21 cellular contexts compared by ENCODE assay signal in the genomic region with DNA sequence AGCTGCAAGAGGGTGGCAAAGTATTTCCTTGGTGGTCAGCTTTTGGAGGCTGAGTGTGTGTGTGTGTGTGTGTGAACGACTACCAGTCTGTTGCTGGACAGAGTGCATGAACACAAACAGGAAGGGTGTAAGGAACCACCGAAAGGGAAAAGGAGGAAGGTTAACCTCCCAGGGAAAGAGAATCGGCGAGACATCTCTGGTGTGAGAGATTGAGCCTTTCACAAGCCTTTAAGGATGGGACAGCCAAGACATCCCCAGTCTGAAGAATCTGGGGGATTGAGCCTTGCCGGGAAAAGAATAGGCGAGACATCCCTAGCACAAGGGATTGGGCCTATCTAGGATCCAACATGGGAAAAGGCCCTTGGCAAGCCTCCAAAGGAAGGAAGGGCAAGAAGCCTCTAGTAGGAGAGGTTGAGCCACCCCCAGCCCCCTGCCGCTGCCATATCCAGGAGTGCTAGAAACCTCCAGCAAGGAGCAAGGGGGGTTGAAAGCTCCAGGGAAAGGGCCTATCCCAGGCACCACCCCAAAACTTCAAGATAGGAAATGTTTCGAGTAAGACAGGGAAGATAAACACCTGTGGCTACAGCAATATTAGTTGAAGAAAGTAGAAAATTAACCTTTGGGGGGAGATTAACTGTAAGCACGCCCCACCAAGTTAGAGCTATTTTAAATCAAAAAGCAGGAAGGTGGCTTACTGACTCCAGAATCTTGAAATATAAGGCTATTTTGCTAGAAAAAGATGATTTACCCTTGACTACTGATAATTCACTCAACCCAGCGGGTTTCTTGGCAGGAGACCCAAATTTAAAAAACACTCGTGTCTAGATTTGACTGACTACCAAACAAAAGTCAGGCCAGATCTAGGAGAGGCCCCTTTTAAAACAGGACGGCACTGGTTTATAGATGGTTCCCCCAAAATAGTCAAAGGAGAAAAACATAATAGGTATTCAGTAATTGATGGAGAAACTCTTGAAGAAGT. TPM values are rescaled to one million over a fixed set of nuclear protein-coding genes. Genes with fewer than 3 reads are reported as not detected.
"Had no signal": no experiment of that assay in that cellular context is flagged by ENCODE, and none has a peak within 500 bp of the region (broad histone marks: within the 10 kb centered on the region; RNA-seq: fewer than 3 reads in every experiment).

No MANE protein-coding gene starts in this region.

- H3K36me3 ChIP-seq: esophagus muscularis mucosa, sigmoid colon, thoracic aorta had no signal

- H3K27me3 Mint-ChIP-seq: activated CD8-positive, alpha-beta T cell treated with anti-CD3 and anti-CD28 coated beads for 36 hours; stimulated activated naive CD8-positive, alpha-beta T cell treated with anti-CD3 and anti-CD28 coated beads, Interleukin-15, amount 100 ng/mL, for 72 hours had no signal

- H3K27me3 ChIP-seq: esophagus muscularis mucosa, sigmoid colon had no signal

- H3K27ac Mint-ChIP-seq: activated CD8-positive, alpha-beta T cell treated with anti-CD3 and anti-CD28 coated beads for 36 hours; activated T-cell treated with anti-CD3 and anti-CD28 coated beads, Interleukin-2, amount 50 U/mL, for 72 hours; natural killer cell treated with Interleukin-12 subunit alpha and Interleukin-12 subunit beta and Interleukin-15 and Interleukin-18, amount 100 ng/mL, for 72 hours; T-helper 1 cell treated with Interleukin-12 subunit alpha and Interleukin-12 subunit beta and Interleukin-4 antibody, amounts not matched to agents 30 μg/mL and 1 μg/mL, for 36 hours had no signal

- DNase-seq: activated CD4-positive, alpha-beta T cell treated with anti-CD3 and anti-CD28 coated beads for 4 hours; activated CD8-positive, alpha-beta memory T cell treated with anti-CD3 and anti-CD28 coated beads, Interleukin-2, amount 50 U/mL, for 4 hours; activated CD8-positive, alpha-beta T cell treated with anti-CD3 and anti-CD28 coated beads for 36 hours; activated T-cell treated with anti-CD3 and anti-CD28 coated beads, Interleukin-2, amount 50 U/mL, for 72 hours; aorta; hippocampal formation; kidney glomerular epithelial cell; mesenchymal stem cell; sigmoid colon; stimulated activated CD4-positive, alpha-beta T cell treated with anti-CD3 and anti-CD28 coated beads, Interleukin-1b, Interleukin-23, amount 100 ng/mL, for 48 hours; stimulated activated naive CD8-positive, alpha-beta T cell treated with anti-CD3 and anti-CD28 coated beads, Interleukin-15, amount 100 ng/mL, for 72 hours had no signal

- FAIRE-seq: bronchial epithelial cell had no signal

- H3K27ac ChIP-seq: esophagus muscularis mucosa, sigmoid colon, thoracic aorta had no signal

- ATAC-seq: activated CD8-positive, alpha-beta T cell treated with anti-CD3 and anti-CD28 coated beads for 36 hours; activated T-cell treated with anti-CD3 and anti-CD28 coated beads, Interleukin-2, amount 50 U/mL, for 72 hours; stimulated activated naive CD8-positive, alpha-beta T cell treated with anti-CD3 and anti-CD28 coated beads, Interleukin-15, amount 100 ng/mL, for 72 hours had no signal

- H3K4me3 ChIP-seq: esophagus muscularis mucosa, sigmoid colon, thoracic aorta had no signal

- H3K4me1 Mint-ChIP-seq: stimulated activated naive CD8-positive, alpha-beta T cell treated with anti-CD3 and anti-CD28 coated beads, Interleukin-15, amount 100 ng/mL, for 72 hours had no signal

- H3K4me3 Mint-ChIP-seq: activated CD8-positive, alpha-beta T cell treated with anti-CD3 and anti-CD28 coated beads for 36 hours; activated T-cell treated with anti-CD3 and anti-CD28 coated beads, Interleukin-2, amount 50 U/mL, for 72 hours; natural killer cell treated with Interleukin-12 subunit alpha and Interleukin-12 subunit beta and Interleukin-15 and Interleukin-18, amount 100 ng/mL, for 72 hours; stimulated activated naive CD8-positive, alpha-beta T cell treated with anti-CD3 and anti-CD28 coated beads, Interleukin-15, amount 100 ng/mL, for 72 hours; T-helper 1 cell treated with Interleukin-12 subunit alpha and Interleukin-12 subunit beta and Interleukin-4 antibody, amounts not matched to agents 30 μg/mL and 1 μg/mL, for 36 hours had no signal

- H3K36me3 Mint-ChIP-seq: natural killer cell treated with Interleukin-12 subunit alpha and Interleukin-12 subunit beta and Interleukin-15 and Interleukin-18, amount 100 ng/mL, for 72 hours had no signal

- H3K9me3 ChIP-seq: sigmoid colon had no signal

- H3K4me1 ChIP-seq: esophagus muscularis mucosa, sigmoid colon had no signal

RNA-seq across cellular contexts. Expression of a gene that starts 3.2 kb away (rescaled TPM):
- total RNA-seq: activated CD8-positive, alpha-beta T cell treated with anti-CD3 and anti-CD28 coated beads for 36 hours; activated T-cell treated with anti-CD3 and anti-CD28 coated beads, Interleukin-2, amount 50 U/mL, for 72 hours; aorta; bronchial epithelial cell; dermis microvascular lymphatic vessel endothelial cell; esophagus muscularis mucosa; glomerular endothelial cell; liver; natural killer cell treated with Interleukin-12 subunit alpha and Interleukin-12 subunit beta and Interleukin-15 and Interleukin-18, amount 100 ng/mL, for 72 hours; osteoblast; sigmoid colon; thoracic aorta; ureter had no signal
- polyA plus RNA-seq: aorta, liver, sigmoid colon had no signal

RNA-seq across cellular contexts. Expression of a gene that starts 31.3 kb away (rescaled TPM):
- total RNA-seq: activated CD8-positive, alpha-beta T cell treated with anti-CD3 and anti-CD28 coated beads for 36 hours; liver; natural killer cell treated with Interleukin-12 subunit alpha and Interleukin-12 subunit beta and Interleukin-15 and Interleukin-18, amount 100 ng/mL, for 72 hours; thoracic aorta had no signal
- polyA plus RNA-seq: liver had no signal

RNA-seq across cellular contexts. Expression of a gene that starts 35.5 kb away (rescaled TPM):
- total RNA-seq: activated CD8-positive, alpha-beta T cell treated with anti-CD3 and anti-CD28 coated beads for 36 hours; activated T-cell treated with anti-CD3 and anti-CD28 coated beads, Interleukin-2, amount 50 U/mL, for 72 hours; aorta; bronchial epithelial cell; dermis microvascular lymphatic vessel endothelial cell; esophagus muscularis mucosa; glomerular endothelial cell; liver; natural killer cell treated with Interleukin-12 subunit alpha and Interleukin-12 subunit beta and Interleukin-15 and Interleukin-18, amount 100 ng/mL, for 72 hours; osteoblast; sigmoid colon; thoracic aorta; ureter had no signal
- polyA plus RNA-seq: aorta, liver, sigmoid colon had no signal
